14 cellular contexts compared by ENCODE assay signal in the genomic region with DNA sequence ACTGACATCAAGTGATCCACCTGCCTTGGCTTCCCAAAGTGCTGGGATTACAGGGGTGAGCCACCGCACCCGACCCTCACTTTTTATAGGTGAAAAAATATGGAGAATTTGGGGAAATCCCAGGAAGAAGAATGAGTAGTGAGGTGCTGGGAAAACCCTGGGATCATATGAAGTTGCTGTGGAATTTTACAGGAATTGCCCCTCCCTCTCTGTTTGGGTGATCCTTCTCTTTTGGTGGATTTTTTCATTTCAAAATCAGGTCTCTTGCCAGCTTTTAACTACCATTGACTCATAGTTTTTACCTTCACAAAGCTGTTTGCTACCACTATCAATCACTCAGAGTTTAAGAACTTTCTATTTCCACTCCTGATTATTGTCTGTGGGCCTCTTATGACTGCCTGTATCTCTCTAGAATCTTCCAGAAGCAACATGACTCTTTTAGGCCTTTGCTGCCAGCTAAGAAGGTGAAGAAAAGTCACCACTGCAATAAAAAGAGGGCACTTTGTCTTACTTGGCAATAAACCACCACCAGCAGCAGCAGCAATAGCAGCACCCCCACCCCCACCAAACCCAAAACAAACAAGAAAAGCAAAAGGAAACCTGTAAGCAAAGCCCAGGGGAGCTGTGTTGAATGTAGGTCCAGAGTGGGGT. TPM values are rescaled to one million over a fixed set of nuclear protein-coding genes. Genes with fewer than 3 reads are reported as not detected.
DNase-seq lines count a peak whose midpoint lies in the region; ATAC-seq and TF ChIP-seq lines count a peak whose summit lies in the region.
"Had no signal": no experiment of that assay in that cellular context is flagged by ENCODE, and none has a peak within 500 bp of the region (broad histone marks: within the 10 kb centered on the region; RNA-seq: fewer than 3 reads in every experiment).

No MANE protein-coding gene starts in this region.

- H3K79me2 ChIP-seq in parathyroid adenoma, result no peaks in the 10 kb centered on the region

- H2AFZ ChIP-seq in parathyroid adenoma, result peak overlapping the region; percentile 25

- intact Hi-C loops in posterior cingulate gyrus (cut with DNase I), result no loop called here

- H3K4me3 ChIP-seq in parathyroid adenoma (ENCODE audit: low read depth, low read length), result no peak overlapping the region
- no peak overlapping the region for H3K4me3 ChIP-seq in coronary artery
- H3K4me3 ChIP-seq: pancreas, upper lobe of right lung had no signal

- CTCF ChIA-PET in activated CD8-positive, alpha-beta memory T cell treated with anti-CD3 and anti-CD28 coated beads, Interleukin-2, amount 10 ng/mL, durations not matched to agents 7 days and 5 days (lab: Charles Lee), result interaction anchor here (1.3 to 8.0 kb wide), 5 partner anchors 9 to 312 kb away, joined by 3 to 112 read pairs (median 9); no protein-coding TSS in a partner anchor

- H3K27ac ChIP-seq in parathyroid adenoma, result no peak overlapping the region
- no peak overlapping the region for H3K27ac ChIP-seq in coronary artery
- H3K27ac ChIP-seq: pancreas, upper lobe of right lung had no signal

- POLR2A ChIA-PET in activated naive CD8-positive, alpha-beta T cell treated with anti-CD3 and anti-CD28 coated beads, Interleukin-2, amount 10 ng/mL, durations not matched to agents 7 days and 5 days (lab: Charles Lee), result interaction anchor here (1.0 to 1.1 kb wide), 2 partner anchors 10 to 309 kb away, joined by 3 to 4 read pairs; no protein-coding TSS in a partner anchor

- no peak for ATAC-seq in activated CD8-positive, alpha-beta memory T cell treated with anti-CD3 and anti-CD28 coated beads, Interleukin-2, amount 10 ng/mL, durations not matched to agents 7 days and 5 days
- ATAC-seq in activated naive CD8-positive, alpha-beta T cell treated with anti-CD3 and anti-CD28 coated beads, Interleukin-2, amount 10 ng/mL, durations not matched to agents 7 days and 5 days (ENCODE audit: low read depth), result no peak
- ATAC-seq: pancreas, upper lobe of right lung had no signal

- H3K27me3 Mint-ChIP-seq in activated CD8-positive, alpha-beta memory T cell treated with anti-CD3 and anti-CD28 coated beads, Interleukin-2, amount 10 ng/mL, durations not matched to agents 7 days and 5 days, result no peaks in the 10 kb centered on the region
- H3K27me3 Mint-ChIP-seq in activated naive CD8-positive, alpha-beta T cell treated with anti-CD3 and anti-CD28 coated beads, Interleukin-2, amount 10 ng/mL, durations not matched to agents 7 days and 5 days, result no peaks in the 10 kb centered on the region
- H3K27me3 Mint-ChIP-seq: memory B cell had no signal

- no peaks in the 10 kb centered on the region for H3K27me3 ChIP-seq in parathyroid adenoma (ENCODE audit: control insufficient read depth, insufficient read depth, low read length)
- H3K27me3 ChIP-seq: pancreas, upper lobe of right lung had no signal

- DNase-seq in activated CD8-positive, alpha-beta memory T cell treated with anti-CD3 and anti-CD28 coated beads, Interleukin-2, amount 10 ng/mL, durations not matched to agents 7 days and 5 days, result peak; percentile 40
- no peak for DNase-seq in activated CD8-positive, alpha-beta memory T cell treated with anti-CD3 and anti-CD28 coated beads for 24 hours
- peak; percentile 29 for DNase-seq in NCI-H2107 (lab: John Stamatoyannopoulos, UW)
- DNase-seq in activated naive CD8-positive, alpha-beta T cell treated with anti-CD3 and anti-CD28 coated beads, Interleukin-2, amount 10 ng/mL, durations not matched to agents 7 days and 5 days, result no peak
- no peak for DNase-seq in posterior cingulate gyrus
- no peak for DNase-seq in coronary artery (ENCODE audit: low spot score)
- no peak for DNase-seq in occipital lobe (lab: John Stamatoyannopoulos, UW)
- DNase-seq: activated CD4-positive, alpha-beta T cell treated with anti-CD3 and anti-CD28 coated beads, Interleukin-2, amount 50 U/mL, for 1 hour; DMS 273 treated with DMSO at 0.1 percent for 48 hours; pancreas; stimulated activated CD8-positive, alpha-beta memory T cell treated with anti-CD3 and anti-CD28 coated beads, Interleukin-4, amount 100 ng/mL, for 48 hours; upper lobe of right lung had no signal

- H3K36me3 ChIP-seq in parathyroid adenoma (ENCODE audit: control insufficient read depth, insufficient read depth, low read length), result no peaks in the 10 kb centered on the region
- H3K36me3 ChIP-seq: pancreas, upper lobe of right lung had no signal

- H3K9ac ChIP-seq in parathyroid adenoma, result no peak overlapping the region

- no peak overlapping the region for H3K4me3 Mint-ChIP-seq in activated CD8-positive, alpha-beta memory T cell treated with anti-CD3 and anti-CD28 coated beads, Interleukin-2, amount 10 ng/mL, durations not matched to agents 7 days and 5 days
- H3K4me3 Mint-ChIP-seq in activated naive CD8-positive, alpha-beta T cell treated with anti-CD3 and anti-CD28 coated beads, Interleukin-2, amount 10 ng/mL, durations not matched to agents 7 days and 5 days, result no peak overlapping the region
- H3K4me3 Mint-ChIP-seq: memory B cell had no signal

- peaks cover 46% of the 10 kb centered on the region for H3K4me1 Mint-ChIP-seq in activated CD8-positive, alpha-beta memory T cell treated with anti-CD3 and anti-CD28 coated beads, Interleukin-2, amount 10 ng/mL, durations not matched to agents 7 days and 5 days
- H3K4me1 Mint-ChIP-seq in activated naive CD8-positive, alpha-beta T cell treated with anti-CD3 and anti-CD28 coated beads, Interleukin-2, amount 10 ng/mL, durations not matched to agents 7 days and 5 days, result peaks cover 33% of the 10 kb centered on the region

- H3K4me1 ChIP-seq in parathyroid adenoma, result no peaks in the 10 kb centered on the region

- H3K9me3 Mint-ChIP-seq in activated CD8-positive, alpha-beta memory T cell treated with anti-CD3 and anti-CD28 coated beads, Interleukin-2, amount 10 ng/mL, durations not matched to agents 7 days and 5 days (ENCODE audit: low read depth), result peaks cover 8% of the 10 kb centered on the region
- peaks cover 6% of the 10 kb centered on the region for H3K9me3 Mint-ChIP-seq in activated naive CD8-positive, alpha-beta T cell treated with anti-CD3 and anti-CD28 coated beads, Interleukin-2, amount 10 ng/mL, durations not matched to agents 7 days and 5 days

- H3K27ac Mint-ChIP-seq in activated CD8-positive, alpha-beta memory T cell treated with anti-CD3 and anti-CD28 coated beads, Interleukin-2, amount 10 ng/mL, durations not matched to agents 7 days and 5 days, result peak overlapping the region; percentile 42
- H3K27ac Mint-ChIP-seq in activated naive CD8-positive, alpha-beta T cell treated with anti-CD3 and anti-CD28 coated beads, Interleukin-2, amount 10 ng/mL, durations not matched to agents 7 days and 5 days, result peak overlapping the region; percentile 61
- H3K27ac Mint-ChIP-seq: memory B cell had no signal

- H3K36me3 Mint-ChIP-seq in activated CD8-positive, alpha-beta memory T cell treated with anti-CD3 and anti-CD28 coated beads, Interleukin-2, amount 10 ng/mL, durations not matched to agents 7 days and 5 days, result peaks cover 21% of the 10 kb centered on the region
- H3K36me3 Mint-ChIP-seq in activated naive CD8-positive, alpha-beta T cell treated with anti-CD3 and anti-CD28 coated beads, Interleukin-2, amount 10 ng/mL, durations not matched to agents 7 days and 5 days, result peaks cover 22% of the 10 kb centered on the region

- no peak for TF ChIP-seq CTCF in parathyroid adenoma (IDR thresholded peaks at IDR 0.05)
- no peak for TF ChIP-seq CTCF in coronary artery (IDR thresholded peaks at IDR 0.05)

- H3K9me3 ChIP-seq in parathyroid adenoma (ENCODE audit: control insufficient read depth, low read length), result no peaks in the 10 kb centered on the region
- H3K9me3 ChIP-seq: pancreas had no signal

- no peak overlapping the region for H3K4me2 ChIP-seq in parathyroid adenoma (ENCODE audit: low read length)

RNA-seq across cellular contexts. Expression of a gene that starts 4.0 kb away (rescaled TPM):
- 10 to 100 TPM in 1 of 2 experiments, 1 to 10 TPM in 1; 9.9 to 13.1 TPM for total RNA-seq in activated CD8-positive, alpha-beta memory T cell treated with anti-CD3 and anti-CD28 coated beads, Interleukin-2, amount 10 ng/mL, durations not matched to agents 7 days and 5 days
- total RNA-seq in activated naive CD8-positive, alpha-beta T cell treated with anti-CD3 and anti-CD28 coated beads, Interleukin-2, amount 10 ng/mL, durations not matched to agents 7 days and 5 days, result 10 to 100 TPM; 29.2 to 31.0 TPM
- 2.8 TPM for total RNA-seq in occipital lobe

Comparison
In these comparisons a context has a peak if more than half of its experiments do, and no peak if none do; other contexts are left out.
1. DNase-seq: peak in activated CD8-positive, alpha-beta memory T cell treated with anti-CD3 and anti-CD28 coated beads, Interleukin-2, amount 10 ng/mL, durations not matched to agents 7 days and 5 days (single experiment) and NCI-H2107 (single experiment); none in activated CD8-positive, alpha-beta memory T cell treated with anti-CD3 and anti-CD28 coated beads for 24 hours (single experiment), activated naive CD8-positive, alpha-beta T cell treated with anti-CD3 and anti-CD28 coated beads, Interleukin-2, amount 10 ng/mL, durations not matched to agents 7 days and 5 days (single experiment), posterior cingulate gyrus (0 of 10), coronary artery (single experiment) and occipital lobe (single experiment).